ENCODE assay signal across 29 cellular contexts in the genomic region with DNA sequence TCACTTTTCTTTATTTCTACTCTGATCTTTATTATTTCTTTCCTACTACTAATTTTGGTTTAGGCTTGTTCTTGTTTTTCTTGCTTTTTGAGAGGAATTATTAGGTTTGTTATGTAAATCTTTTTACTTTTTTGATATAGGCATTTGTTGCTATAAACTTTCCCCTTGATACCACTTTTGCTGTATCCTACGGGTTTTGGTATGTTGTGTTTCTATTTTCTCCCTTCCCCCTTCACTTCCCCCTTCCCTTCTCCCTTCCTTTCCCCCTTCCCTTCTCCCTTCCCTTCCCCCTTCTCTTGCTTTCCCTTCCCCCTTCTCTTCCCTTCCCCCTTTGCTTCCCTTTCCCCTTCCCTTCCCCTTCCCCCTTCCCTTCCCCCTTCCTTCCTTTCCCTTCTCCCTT.
"Had no signal": no experiment of that assay in that cellular context is flagged by ENCODE, and none has a peak within 500 bp of the region (broad histone marks: within the 10 kb centered on the region; RNA-seq: fewer than 3 reads in every experiment).

No MANE protein-coding gene starts in this region.

- H3K27ac ChIP-seq: colonic mucosa, coronary artery, dorsolateral prefrontal cortex, epithelial cell of prostate, esophagus muscularis mucosa, esophagus squamous epithelium, foreskin keratinocyte, gastrocnemius medialis, gastroesophageal sphincter, heart left ventricle, heart right ventricle had no signal

- H3K4me3 ChIP-seq: colonic mucosa, coronary artery, dorsolateral prefrontal cortex, esophagus muscularis mucosa, esophagus squamous epithelium, gastrocnemius medialis, gastroesophageal sphincter, heart left ventricle, heart right ventricle had no signal

- H3K36me3 ChIP-seq: colonic mucosa, esophagus muscularis mucosa, esophagus squamous epithelium, gastrocnemius medialis, gastroesophageal sphincter, heart left ventricle, heart right ventricle had no signal

- H3K27me3 Mint-ChIP-seq: dendritic cell treated with granulocyte-macrophage colony-stimulating factor and Interleukin-4, amounts not matched to agents 40 ng/mL and 50 ng/mL, for 4 days; effector memory CD8-positive, alpha-beta T cell had no signal

- DNase-seq: colonic mucosa; cortex of kidney; dermis blood vessel endothelial cell; dorsolateral prefrontal cortex; effector CD4-positive, alpha-beta T cell; effector CD8-positive, alpha-beta T cell; effector memory CD4-positive, alpha-beta T cell; effector memory CD8-positive, alpha-beta T cell; endodermal cell; erythroblast; esophagus squamous epithelium; foreskin fibroblast; foreskin keratinocyte; foreskin melanocyte; gastrocnemius medialis; glutamatergic neuron; head of caudate nucleus; heart left ventricle; heart right ventricle had no signal

- H3K4me3 Mint-ChIP-seq: dendritic cell treated with granulocyte-macrophage colony-stimulating factor and Interleukin-4, amounts not matched to agents 40 ng/mL and 50 ng/mL, for 4 days; effector memory CD8-positive, alpha-beta T cell; endodermal cell had no signal

- FAIRE-seq: colon, endometrium, endothelial cell of umbilical vein, frontal cortex had no signal

- H3K4me1 ChIP-seq: colonic mucosa, esophagus muscularis mucosa, esophagus squamous epithelium, foreskin keratinocyte, gastrocnemius medialis, gastroesophageal sphincter, heart left ventricle, heart right ventricle had no signal

- ATAC-seq: effector memory CD8-positive, alpha-beta T cell; esophagus mucosa; foreskin keratinocyte; gastrocnemius medialis; gastroesophageal sphincter; heart left ventricle; heart right ventricle had no signal

- H3K27ac Mint-ChIP-seq: dendritic cell treated with granulocyte-macrophage colony-stimulating factor and Interleukin-4, amounts not matched to agents 40 ng/mL and 50 ng/mL, for 4 days; effector memory CD8-positive, alpha-beta T cell; endodermal cell had no signal

- H3K4me1 Mint-ChIP-seq: endodermal cell had no signal

- H3K27me3 ChIP-seq: colonic mucosa, dorsolateral prefrontal cortex, esophagus muscularis mucosa, esophagus squamous epithelium, gastrocnemius medialis, gastroesophageal sphincter, heart left ventricle, heart right ventricle had no signal

- H3K9me3 ChIP-seq: colonic mucosa, esophagus squamous epithelium, gastrocnemius medialis had no signal
